Comparison of ENCODE assay signal across 8 cellular contexts in the genomic region with DNA sequence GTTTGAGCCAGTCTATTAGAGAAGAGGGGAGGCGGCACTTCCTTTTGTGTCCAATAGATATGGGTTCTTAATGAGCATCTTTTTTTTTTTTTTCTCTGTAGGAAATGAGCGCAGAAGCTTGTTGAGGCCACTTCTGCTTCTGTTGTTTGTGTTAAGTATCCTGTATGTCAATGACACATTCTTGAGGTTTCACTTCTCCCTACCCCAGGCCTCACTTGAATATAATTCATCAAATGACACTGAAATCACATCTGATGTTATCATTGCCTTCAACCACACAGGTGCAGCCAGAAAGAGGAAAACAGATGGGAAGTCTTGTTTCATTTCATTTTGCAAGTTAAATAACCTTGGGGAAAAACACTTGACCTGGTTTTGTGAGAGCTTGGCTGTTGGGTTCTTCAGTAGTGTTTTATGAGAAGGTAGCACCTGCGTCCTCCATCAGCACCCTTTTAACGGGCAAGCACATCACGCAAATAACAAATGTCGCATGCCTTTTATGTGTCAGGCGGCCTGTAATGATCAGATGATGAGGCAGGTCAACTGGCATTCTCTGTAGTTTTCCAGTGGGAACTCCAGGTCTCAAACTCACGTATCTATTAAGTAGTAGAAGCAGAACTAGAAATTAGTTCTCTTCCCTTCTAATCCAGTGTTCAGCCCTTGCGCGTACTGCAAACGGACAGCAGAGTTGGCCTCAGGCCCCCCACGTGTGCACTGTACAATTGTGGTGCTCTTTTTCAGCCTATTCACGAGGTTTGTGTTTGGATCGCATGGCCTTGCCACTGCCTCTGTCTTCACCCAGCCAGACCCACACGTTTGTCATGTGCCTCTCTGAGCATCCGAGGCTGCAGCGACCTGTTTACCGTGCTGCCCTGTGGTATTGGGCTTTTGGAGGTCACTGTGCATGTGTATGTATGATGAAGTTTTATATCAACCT. TPM values are rescaled to one million over a fixed set of nuclear protein-coding genes. Genes with fewer than 3 reads are reported as not detected.
DNase-seq lines count a peak whose midpoint lies in the region; ATAC-seq and TF ChIP-seq lines count a peak whose summit lies in the region.

No MANE protein-coding gene starts in this region.

- CTCF ChIA-PET in RWPE1 (lab: Yijun Ruan, JAX), result no interaction called here

- no peaks in the 10 kb centered on the region for H3K27me3 ChIP-seq in H7 (ENCODE audit: control insufficient read depth, insufficient read depth, low read length)

- ATAC-seq in GM19351 (IDR thresholded peaks at IDR 0.05; ENCODE audit: unreplicated experiment) (peak; percentile 98), HG03175 (IDR thresholded peaks at IDR 0.05; ENCODE audit: unreplicated experiment) (peak; percentile 99)
- ATAC-seq in stimulated activated naive CD8-positive, alpha-beta T cell treated with anti-CD3 and anti-CD28 coated beads, Interleukin-15, Interleukin-2, amounts not matched to agents 100 U/mL and 50 U/mL, for 24 hours, result peak; percentile 65

- no peak overlapping the region for H3K27ac ChIP-seq in RWPE1

- H3K36me3 ChIP-seq in H7 (replicated peaks; ENCODE audit: control insufficient read depth, insufficient read depth, low read length), result no peaks in the 10 kb centered on the region

- DNase-seq in DMS153 treated with DMSO at 0.1 percent for 48 hours (lab: John Stamatoyannopoulos, UW; ENCODE audit: unreplicated experiment) (peak; percentile 43), NOMO-1 treated with DMSO at 0.1 percent for 48 hours (lab: John Stamatoyannopoulos, UW; ENCODE audit: unreplicated experiment) (peak; percentile 91), NCI-H146 (lab: John Stamatoyannopoulos, UW) (no peak), RWPE1 (ENCODE audit: low spot score) (no peak), H7 (no peak)
- no peak for DNase-seq in stimulated activated naive CD8-positive, alpha-beta T cell treated with anti-CD3 and anti-CD28 coated beads, Interleukin-15, Interleukin-2, amounts not matched to agents 100 U/mL and 50 U/mL, for 24 hours

- POLR2A ChIA-PET in RWPE1 (lab: Yijun Ruan, JAX; ENCODE audit: low non-redundant PET), result no interaction called here

- H3K4me3 ChIP-seq in H7 (ENCODE audit: insufficient read depth, low read depth, low read length), result no peak overlapping the region

- TF ChIP-seq CTCF in RWPE1 (conservative IDR thresholded peaks at IDR 0.05; ENCODE audit: low read depth), result no peak

RNA-seq across cellular contexts. Expression of a gene that starts 23.5 kb away (rescaled TPM):
- total RNA-seq in H7 (2014; rRNA removed; shearing (Covaris generic)), result 0.44 and 0.45 TPM in 2 replicates

Comparison
In these comparisons a context has a peak if more than half of its experiments do, and no peak if none do; other contexts are left out.
1. DNase-seq: peak in DMS153 treated with DMSO at 0.1 percent for 48 hours (single experiment) and NOMO-1 treated with DMSO at 0.1 percent for 48 hours (single experiment); none in stimulated activated naive CD8-positive, alpha-beta T cell treated with anti-CD3 and anti-CD28 coated beads, Interleukin-15, Interleukin-2, amounts not matched to agents 100 U/mL and 50 U/mL, for 24 hours (single experiment), NCI-H146 (single experiment), RWPE1 (single experiment) and H7 (single experiment).
2. Peak in every context shown above with its lines, with median percentiles within 50 percentile points of each other: ATAC-seq.